Comparison of ENCODE assay signal across 8 cellular contexts in the genomic region with DNA sequence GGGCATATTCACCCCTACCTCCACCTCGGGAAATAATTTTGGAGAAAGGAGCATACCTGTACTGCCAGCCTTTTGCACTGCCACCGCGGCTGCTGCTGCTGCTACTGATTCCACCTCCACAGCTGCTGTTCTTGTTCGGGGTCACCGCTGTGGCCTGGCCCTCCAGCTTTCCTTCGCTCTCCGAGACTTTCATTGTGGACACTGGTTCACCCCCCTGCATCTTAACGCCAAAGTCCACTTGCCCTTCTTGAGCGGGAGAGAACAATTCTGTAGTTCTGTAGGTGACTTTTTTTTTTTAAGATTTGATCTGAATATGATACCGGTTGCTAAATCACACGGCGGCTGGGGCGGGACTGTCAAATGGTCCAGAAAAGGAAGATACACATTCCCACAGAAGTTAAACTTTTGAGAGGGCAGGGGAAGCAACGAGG. TPM values are rescaled to one million over a fixed set of nuclear protein-coding genes. Genes with fewer than 3 reads are reported as not detected.
DNase-seq lines count a peak whose midpoint lies in the region; ATAC-seq and TF ChIP-seq lines count a peak whose summit lies in the region.

No MANE protein-coding gene starts in this region.

- peak overlapping the region; percentile 22 for H3K9ac ChIP-seq in parathyroid adenoma

- H3K9me3 ChIP-seq in WERI-Rb-1 (ENCODE audit: severe bottlenecking) = no peaks in the 10 kb centered on the region
- no peaks in the 10 kb centered on the region for H3K9me3 ChIP-seq in parathyroid adenoma (ENCODE audit: control insufficient read depth, low read length)

- peak; percentile 66 for DNase-seq in activated effector memory CD4-positive, alpha-beta T cell treated with anti-CD3 and anti-CD28 coated beads, Interleukin-2, amount 50 U/mL, for 16 hours
- no peak for DNase-seq in activated effector memory CD4-positive, alpha-beta T cell treated with Interleukin-2 at 50 U/mL for 16 hours
- DNase-seq in WERI-Rb-1 (peak; percentile 22), fibroblast of the aortic adventitia (ENCODE audit: low read depth) (no peak), MV-4-11 (lab: John Stamatoyannopoulos, UW) (no peak)

- no peak for ATAC-seq in GM21737 (IDR thresholded peaks at IDR 0.05; ENCODE audit: unreplicated experiment)
- no peak for ATAC-seq in GM19463 (IDR thresholded peaks at IDR 0.05; ENCODE audit: unreplicated experiment)

- H3K4me1 ChIP-seq in parathyroid adenoma = peaks cover 6% of the 10 kb centered on the region

- H3K27ac ChIP-seq in WERI-Rb-1 = peak overlapping the region; percentile 89
- peak overlapping the region; percentile 83 for H3K27ac ChIP-seq in parathyroid adenoma

- H3K79me2 ChIP-seq in parathyroid adenoma = peaks cover 20% of the 10 kb centered on the region

- no peak for TF ChIP-seq CTCF in WERI-Rb-1 (IDR thresholded peaks at IDR 0.05; ENCODE audit: low read depth, low read length)
- TF ChIP-seq CTCF in fibroblast of the aortic adventitia (IDR thresholded peaks at IDR 0.05; ENCODE audit: insufficient read depth, low read length) = no peak
- no peak for TF ChIP-seq CTCF in parathyroid adenoma (IDR thresholded peaks at IDR 0.05)

- H3K4me2 ChIP-seq in parathyroid adenoma (ENCODE audit: low read length) = peak overlapping the region; percentile 77

- peak overlapping the region; percentile 80 for H3K4me3 ChIP-seq in WERI-Rb-1 (ENCODE audit: low read depth, low read length)
- peak overlapping the region; percentile 91 for H3K4me3 ChIP-seq in fibroblast of the aortic adventitia (ENCODE audit: low read depth, low read length)
- H3K4me3 ChIP-seq in parathyroid adenoma (ENCODE audit: low read depth, low read length) = peak overlapping the region; percentile 72

- H2AFZ ChIP-seq in parathyroid adenoma = peak overlapping the region; percentile 82

- H3K27me3 ChIP-seq in WERI-Rb-1 (ENCODE audit: insufficient read depth, low read depth, severe bottlenecking) (no peaks in the 10 kb centered on the region), parathyroid adenoma (ENCODE audit: control insufficient read depth, insufficient read depth, low read length) (no peaks in the 10 kb centered on the region)

- H3K36me3 ChIP-seq in WERI-Rb-1 (no peaks in the 10 kb centered on the region; the same call in 1 of the 2 replicates), parathyroid adenoma (ENCODE audit: control insufficient read depth, insufficient read depth, low read length) (no peaks in the 10 kb centered on the region)

RNA-seq across cellular contexts. Expression of a gene that starts 0.7 kb away (rescaled TPM):
- total RNA-seq in fibroblast of the aortic adventitia (ENCODE audit: low replicate concordance) = 4.7 and 13.5 TPM in 2 replicates

Comparison
In these comparisons a context has a peak if more than half of its experiments do, and no peak if none do; other contexts are left out.
1. DNase-seq: peak in activated effector memory CD4-positive, alpha-beta T cell treated with anti-CD3 and anti-CD28 coated beads, Interleukin-2, amount 50 U/mL, for 16 hours (single experiment) and WERI-Rb-1 (single experiment); none in activated effector memory CD4-positive, alpha-beta T cell treated with Interleukin-2 at 50 U/mL for 16 hours (single experiment), fibroblast of the aortic adventitia (single experiment) and MV-4-11 (single experiment).
2. Peak in every context shown above with its lines, with median percentiles within 50 percentile points of each other: H3K4me3 ChIP-seq.